ENCODE assay signal across 9 cellular contexts in genomic region chr17:81309140-81309858, GRCh38. TPM values are rescaled to one million over a fixed set of nuclear protein-coding genes. Genes with fewer than 3 reads are reported as not detected.
DNase-seq lines count a peak whose midpoint lies in the region; ATAC-seq and TF ChIP-seq lines count a peak whose summit lies in the region.
"Had no signal": no experiment of that assay in that cellular context is flagged by ENCODE, and none has a peak within 500 bp of the region (broad histone marks: within the 10 kb centered on the region; RNA-seq: fewer than 3 reads in every experiment).

No MANE protein-coding gene starts in this region.

- peak overlapping the region; percentile 74 for H3K27ac Mint-ChIP-seq in endodermal cell

- H3K27ac ChIP-seq in HCT116 (ENCODE audit: low read depth, low read length) = peak overlapping the region; percentile 88
- no peak overlapping the region for H3K27ac ChIP-seq in endodermal cell (ENCODE audit: low read depth, low read length)
- H3K27ac ChIP-seq: SK-N-MC had no signal

- peak; percentile 77 for TF ChIP-seq POLR2A in HCT116 (IDR thresholded peaks at IDR 0.05; ENCODE audit: borderline replicate concordance, extremely low read depth, insufficient read depth, insufficient read length)

- intact Hi-C loops in HCT116 (cut with micrococcal nuclease) = no loop called here

- H3K4me1 Mint-ChIP-seq in endodermal cell = peaks cover 15% of the 10 kb centered on the region

- BruUV-seq in HCT116 (replicated peaks; lab: Mats Ljungman, UMichigan) = TSS peak; percentile 100

- H3K27me3 ChIP-seq in HCT116 (ENCODE audit: insufficient read depth, low read length) (no peaks in the 10 kb centered on the region), endodermal cell (ENCODE audit: control insufficient read depth, insufficient read depth, low read length, poor library complexity, severe bottlenecking) (no peaks in the 10 kb centered on the region)

- POLR2A ChIA-PET in HCT116 (lab: Charles Lee) = interaction anchor here (1.0 to 3.2 kb wide), 10 partner anchors 14 to 163 kb away, joined by 3 to 11 read pairs (median 5); partner anchors contain the start of genes BAHCC1 and SLC38A10

- no peaks in the 10 kb centered on the region for H3K36me3 Mint-ChIP-seq in endodermal cell (ENCODE audit: low read depth)

- H3K9ac ChIP-seq in HCT116 (ENCODE audit: low read length) = peak overlapping the region; percentile 79
- H3K9ac ChIP-seq in endodermal cell (ENCODE audit: extremely low read depth, low read length, poor library complexity, severe bottlenecking) = no peak overlapping the region

- H3K9me3 ChIP-seq in HCT116 (ENCODE audit: control insufficient read depth in 1 of 2, insufficient read depth in 1 of 2, low read depth in 1 of 2, low read length in 2 of 2) = no peaks in the 10 kb centered on the region
- H3K9me3 ChIP-seq in endodermal cell (ENCODE audit: control insufficient read depth, low read length) = no peaks in the 10 kb centered on the region

- TF ChIP-seq RAD21 in HCT116 (IDR thresholded peaks at IDR 0.05; ENCODE audit: low read depth) = peak; percentile 58

- no peaks in the 10 kb centered on the region for H3K9me2 ChIP-seq in HCT116 (ENCODE audit: insufficient read depth)

- 38 to 59% methylated on average over 11 to 22 of the region's 22 CpGs for WGBS in endodermal cell (ENCODE audit: insufficient coverage in 1 of 2, insufficient read length in 1 of 2), 2 experiments

- no peaks in the 10 kb centered on the region for H4K20me1 ChIP-seq in HCT116 (ENCODE audit: insufficient read depth)

- peak; percentile 95 for ATAC-seq in HCT116

- no peaks in the 10 kb centered on the region; the same call in 1 of the 2 replicates for H3K79me2 ChIP-seq in HCT116 (ENCODE audit: insufficient read depth, low read length)

- CTCF ChIA-PET in HCT116 (lab: Charles Lee) = interaction anchor here (0.8 to 2.8 kb wide), 10 partner anchors 10 to 175 kb away, joined by 3 to 11 read pairs (median 7); partner anchors contain the start of genes BAHCC1 and SLC38A10

- peak overlapping the region; percentile 95 for H3K4me2 ChIP-seq in HCT116 (ENCODE audit: low read length)

- peaks cover 33 to 37% of the 10 kb centered on the region in 2 experiments for H3K4me1 ChIP-seq in HCT116 (ENCODE audit: control insufficient read depth in 1 of 2, insufficient read depth in 2 of 2, low read length in 2 of 2)
- peaks cover 8% of the 10 kb centered on the region for H3K4me1 ChIP-seq in endodermal cell (ENCODE audit: control insufficient read depth, insufficient read depth, low read length)

- no peaks in the 10 kb centered on the region for H3K27me3 Mint-ChIP-seq in endodermal cell (ENCODE audit: insufficient read depth)

- H3K4me3 Mint-ChIP-seq in endodermal cell = peak overlapping the region; percentile 22

- DNase-seq in CD1c-positive myeloid dendritic cell (ENCODE audit: extremely low spot score) (peak; percentile 88), HCT116 (ENCODE audit: low read depth, low spot score) (peak; percentile 85), SW480 (ENCODE audit: low spot score) (peak; percentile 81), endodermal cell (peak; percentile 92), lung microvascular endothelial cell (ENCODE audit: low read depth in 2 of 2) (peak; percentile 55 to 88), superior temporal gyrus (ENCODE audit: extremely low spot score) (peak; percentile 42), NCI-H187 (lab: John Stamatoyannopoulos, UW) (no peak), NCI-H2196 (lab: John Stamatoyannopoulos, UW; ENCODE audit: unreplicated experiment) (no peak)

- H3K36me3 ChIP-seq in HCT116 (ENCODE audit: control insufficient read depth in 1 of 2, insufficient read depth in 2 of 2, low read length in 2 of 2) (no peaks in the 10 kb centered on the region), endodermal cell (ENCODE audit: control insufficient read depth, insufficient read depth, low read length) (no peaks in the 10 kb centered on the region)

- RAD21 ChIA-PET in HCT116 (lab: Charles Lee; ENCODE audit: low non-redundant PET in 1 of 2, low total read pairs in 2 of 2, uncharacterized antibody in 2 of 2, unreplicated experiment in 2 of 2) = interaction anchor here (0.6 to 1.5 kb wide), 10 partner anchors 13 to 175 kb away, joined by 3 to 6 read pairs (median 3); partner anchors contain the start of gene BAHCC1 (in 1 of the 2)

- H3K4me3 ChIP-seq in HCT116 (replicated peaks in 1 of 2; ENCODE audit: low read depth in 1 of 2, low read length in 2 of 2) = peak overlapping the region; percentile 69 to 78
- H3K4me3 ChIP-seq in endodermal cell (ENCODE audit: low read length) = no peak overlapping the region
- H3K4me3 ChIP-seq: SK-N-MC had no signal

- TF ChIP-seq CTCF in HCT116 (IDR thresholded peaks at IDR 0.05 in 2 of 3, conservative IDR thresholded peaks at IDR 0.05 in 1 of 3; ENCODE audit: borderline replicate concordance in 1 of 3, insufficient read depth in 1 of 3, low read depth in 2 of 3, low read length in 2 of 3) (peak in 2 of 3 experiments; percentile 69 to 77; a peak in 4 of 6 replicates), endodermal cell (conservative IDR thresholded peaks at IDR 0.05) (peak; percentile 71)

- H2AFZ ChIP-seq in HCT116 (ENCODE audit: low read depth, low read length, poor library complexity, severe bottlenecking) = peak overlapping the region; percentile 39

- H3K9me3 Mint-ChIP-seq in endodermal cell = no peaks in the 10 kb centered on the region

TF ChIP-seq in HCT116, 20 proteins besides CTCF, POLR2A, EP300 and RAD21:
- TF ChIP-seq ZFX (IDR thresholded peaks at IDR 0.05) (no peak), SP1 (IDR thresholded peaks at IDR 0.05; ENCODE audit: low read depth) (no peak), EZH2phosphoT487 (IDR thresholded peaks at IDR 0.05; ENCODE audit: borderline replicate concordance) (no peak), ELF1 (IDR thresholded peaks at IDR 0.05; ENCODE audit: borderline replicate concordance, low read depth) (no peak), SRF (IDR thresholded peaks at IDR 0.05; ENCODE audit: low read depth) (no peak), JUND (IDR thresholded peaks at IDR 0.05) (no peak), CEBPB (IDR thresholded peaks at IDR 0.05; ENCODE audit: low read depth) (no peak), YY1 (IDR thresholded peaks at IDR 0.05; ENCODE audit: extremely low read depth, insufficient replicate concordance, low read depth, low read length) (peak; percentile 69), EGR1 (IDR thresholded peaks at IDR 0.05; ENCODE audit: low read depth) (no peak), FOSL1 (IDR thresholded peaks at IDR 0.05; ENCODE audit: low read depth) (no peak), ZNF274 (IDR thresholded peaks at IDR 0.05; ENCODE audit: low read depth, low read length) (no peak), SIN3A (IDR thresholded peaks at IDR 0.05; ENCODE audit: low read depth) (no peak), POLR2AphosphoS5 (IDR thresholded peaks at IDR 0.05; ENCODE audit: low read depth, low read length) (peak; percentile 85), EZH2 (IDR thresholded peaks at IDR 0.05) (no peak)
TF ChIP-seq in HCT116: peak in this region for 2.

RNA-seq across cellular contexts. Expression of gene SLC38A10, which starts 14.2 kb away (rescaled TPM):
- total RNA-seq in HCT116 (2021; ENCODE audit: unreplicated experiment) (109 TPM), endodermal cell (10 to 100 TPM; 60.2 to 90.3 TPM), lung microvascular endothelial cell (40.3 and 52.0 TPM in 2 replicates)
- polyA plus RNA-seq in HCT116 (2012) = 75.0 and 96.2 TPM in 2 replicates
- 30.6 TPM for polyA plus RNA-seq in endodermal cell (2013, experiment 1 of 2)
- polyA plus RNA-seq in endodermal cell (2013, experiment 2 of 2) = 33.5 TPM

Comparison
In these comparisons a context has a peak if more than half of its experiments do, and no peak if none do; other contexts are left out.
1. DNase-seq: peak in CD1c-positive myeloid dendritic cell (single experiment), HCT116 (single experiment), SW480 (single experiment), endodermal cell (single experiment), lung microvascular endothelial cell (2 of 2) and superior temporal gyrus (single experiment); none in NCI-H187 (0 of 2) and NCI-H2196 (single experiment).